26 cellular contexts compared by ENCODE assay signal in genomic region chr3:183914856-183915255, GRCh38. TPM values are rescaled to one million over a fixed set of nuclear protein-coding genes. Genes with fewer than 3 reads are reported as not detected.
A peak's percentile ranks its signal among the peaks of the same experiment; 100 is the strongest.
DNase-seq lines count a peak whose midpoint lies in the region; ATAC-seq, FAIRE-seq and TF ChIP-seq lines count a peak whose summit lies in the region.
"Had no signal": no experiment of that assay in that cellular context is flagged by ENCODE, and none has a peak within 500 bp of the region (broad histone marks: within the 10 kb centered on the region; RNA-seq: fewer than 3 reads in every experiment).

No MANE protein-coding gene starts in this region.

- no peak for FAIRE-seq in H1 (lab: Jason Lieb, UNC)
- FAIRE-seq: H54 had no signal

- H3K23me2 ChIP-seq in H1 (ENCODE audit: low read depth, low read length), result no peaks in the 10 kb centered on the region

- no peak overlapping the region for H3K9ac ChIP-seq in OCI-LY3 (ENCODE audit: low read length)
- H3K9ac ChIP-seq in H1 (replicated peaks in 1 of 4; ENCODE audit: extremely low read depth in 1 of 4, low read depth in 3 of 4, low read length in 3 of 4), result no peak overlapping the region

- H3K4me1 Mint-ChIP-seq in nephron progenitor cell, result peaks cover 2% of the 10 kb centered on the region
- no peaks in the 10 kb centered on the region for H3K4me1 Mint-ChIP-seq in activated CD4-positive, alpha-beta T cell treated with anti-CD3 and anti-CD28 coated beads, Interleukin-2, amount 10 ng/mL, durations not matched to agents 24 days and 14 days
- H3K4me1 Mint-ChIP-seq: B cell; CD14-positive monocyte; CD8-positive, alpha-beta memory T cell had no signal

- no peak overlapping the region for H3K4me3 Mint-ChIP-seq in nephron progenitor cell
- no peak overlapping the region for H3K4me3 Mint-ChIP-seq in activated CD4-positive, alpha-beta T cell treated with anti-CD3 and anti-CD28 coated beads, Interleukin-2, amount 10 ng/mL, durations not matched to agents 24 days and 14 days
- H3K4me3 Mint-ChIP-seq: B cell; CD14-positive monocyte; CD8-positive, alpha-beta memory T cell had no signal

- peaks cover 43% of the 10 kb centered on the region for H3K27me3 ChIP-seq in OCI-LY3 (ENCODE audit: low read depth, low read length)
- H3K27me3 ChIP-seq in H1 (replicated peaks in 1 of 4; ENCODE audit: control insufficient read depth in 3 of 4, extremely low read depth in 1 of 4, insufficient read depth in 3 of 4, low read length in 3 of 4), result no peaks in the 10 kb centered on the region
- no peaks in the 10 kb centered on the region for H3K27me3 ChIP-seq in left ventricle myocardium inferior (ENCODE audit: low read depth)
- no peaks in the 10 kb centered on the region for H3K27me3 ChIP-seq in vagina

- CTCF ChIA-PET in H1 (lab: Charles Lee; ENCODE audit: partially characterized antibody), result interaction anchor here (0.7 to 3.7 kb wide), 8 partner anchors 9 to 75 kb away, joined by 3 to 29 read pairs (median 4); no protein-coding TSS in a partner anchor

- H4K8ac ChIP-seq in H1 (ENCODE audit: extremely low read depth, insufficient read depth, low read length), result 0 out of 2 replicates have a peak overlapping the region, but pooled peaks have one; percentile 35

- H3K27ac Mint-ChIP-seq in nephron progenitor cell, result peak overlapping the region; percentile 71
- H3K27ac Mint-ChIP-seq in activated CD4-positive, alpha-beta T cell treated with anti-CD3 and anti-CD28 coated beads, Interleukin-2, amount 10 ng/mL, durations not matched to agents 24 days and 14 days, result no peak overlapping the region
- H3K27ac Mint-ChIP-seq: B cell, CD14-positive monocyte had no signal

- peaks cover 24% of the 10 kb centered on the region for H3K4me1 ChIP-seq in OCI-LY3 (ENCODE audit: low read length)
- peaks cover 0 to 7% (median 0%) of the 10 kb centered on the region in 4 experiments; a peak in 1 of 7 replicates for H3K4me1 ChIP-seq in H1 (replicated peaks in 1 of 4; ENCODE audit: control insufficient read depth in 3 of 4, insufficient read depth in 4 of 4, low read length in 3 of 4)
- H3K4me1 ChIP-seq in left ventricle myocardium inferior, result no peaks in the 10 kb centered on the region
- H3K4me1 ChIP-seq in vagina, result no peaks in the 10 kb centered on the region

- POLR2A ChIA-PET in H1 (lab: Charles Lee; ENCODE audit: partially characterized antibody), result interaction anchor here (0.8 to 1.4 kb wide), 2 partner anchors 13 to 104 kb away, joined by 3 to 5 read pairs; no protein-coding TSS in a partner anchor

- no peak for TF ChIP-seq CTCF in OCI-LY3 (IDR thresholded peaks at IDR 0.05; ENCODE audit: low read depth, low read length)
- TF ChIP-seq CTCF in H1 (IDR thresholded peaks at IDR 0.05; ENCODE audit: control extremely low read depth in 1 of 3, insufficient read depth in 1 of 3, low read depth in 1 of 3, low read length in 3 of 3), result no peak
- TF ChIP-seq CTCF in nephron progenitor cell (IDR thresholded peaks at IDR 0.05), result no peak
- TF ChIP-seq CTCF in left ventricle myocardium inferior (IDR thresholded peaks at IDR 0.05; ENCODE audit: borderline replicate concordance), result no peak
- TF ChIP-seq CTCF in vagina (IDR thresholded peaks at IDR 0.05), result no peak

- no peak for TF ChIP-seq EP300 in H1 (IDR thresholded peaks at IDR 0.05; ENCODE audit: borderline replicate concordance in 1 of 2, low read depth in 2 of 2, low read length in 2 of 2)

- no peak overlapping the region for H3K14ac ChIP-seq in H1 (ENCODE audit: insufficient read length)

- no peak overlapping the region for H2AK5ac ChIP-seq in H1 (ENCODE audit: low read depth, low read length)

- H3K9me3 ChIP-seq in OCI-LY3 (ENCODE audit: insufficient read depth, low read length) (no peaks in the 10 kb centered on the region), H1 (ENCODE audit: insufficient read depth in 2 of 2, low read depth in 1 of 2, low read length in 1 of 2) (no peaks in the 10 kb centered on the region), left ventricle myocardium inferior (replicated peaks) (no peaks in the 10 kb centered on the region), vagina (no peaks in the 10 kb centered on the region)

- DNase-seq in H1 (ENCODE audit: low read depth in 1 of 2, low spot score in 2 of 2), result no peak
- DNase-seq in nephron progenitor cell, result no peak
- no peak for DNase-seq in left ventricle myocardium inferior
- DNase-seq in vagina (ENCODE audit: extremely low spot score in 2 of 2), result no peak
- no peak for DNase-seq in left ventricle myocardium superior
- no peak for DNase-seq in activated CD4-positive, alpha-beta T cell treated with anti-CD3 and anti-CD28 coated beads, Interleukin-2, amount 10 ng/mL, durations not matched to agents 24 days and 14 days
- DNase-seq: CD8-positive, alpha-beta memory T cell; DMS 273 treated with DMSO at 0.1 percent for 48 hours; DMS79; EL; GDM1; KBM-7; MV-4-11; NCI-H1105 treated with DMSO at 0.1 percent for 48 hours; NCI-H146; NCI-H2029; NCI-H446; NCI-H524 treated with DMSO at 0.1 percent for 48 hours; NCI-H82; NK-92 treated with Interleukin-12 subunit alpha and Interleukin-12 subunit beta, amount 100 ng/mL, for 24 hours; SHP77 treated with DMSO at 0.1 percent for 48 hours had no signal

- H4K5ac ChIP-seq in H1 (ENCODE audit: insufficient read length, low read depth, low read length), result no peak overlapping the region

- no peak overlapping the region for H2BK12ac ChIP-seq in H1 (ENCODE audit: low read depth, low read length)

- H3K4me3 ChIP-seq in OCI-LY3 (ENCODE audit: low read length) (peak overlapping the region; percentile 10; the same call in 1 of the 2 replicates), H1 (ENCODE audit: extremely low read depth in 1 of 4, insufficient read depth in 2 of 4, low read depth in 3 of 4, low read length in 4 of 4) (no peak overlapping the region), left ventricle myocardium inferior (no peak overlapping the region), vagina (no peak overlapping the region)

- no peaks in the 10 kb centered on the region for H3K79me2 ChIP-seq in OCI-LY3 (ENCODE audit: low read length)
- H3K79me2 ChIP-seq in H1 (ENCODE audit: control insufficient read depth in 1 of 2, insufficient read depth in 2 of 2, low read length in 2 of 2), result no peaks in the 10 kb centered on the region

- no peak overlapping the region for H3K27ac ChIP-seq in OCI-LY3 (ENCODE audit: low read length)
- no peak overlapping the region for H3K27ac ChIP-seq in H1 (ENCODE audit: low read depth, low read length)
- H3K27ac ChIP-seq in left ventricle myocardium inferior (replicated peaks), result no peak overlapping the region
- no peak overlapping the region for H3K27ac ChIP-seq in vagina

- H3K23ac ChIP-seq in H1 (ENCODE audit: insufficient read length), result no peak overlapping the region

- no peak overlapping the region for H3K56ac ChIP-seq in H1 (replicated peaks; ENCODE audit: insufficient read length, low read depth, low read length)

- no peak for ATAC-seq in left ventricle myocardium superior
- ATAC-seq: Panc1 had no signal

- H3K36me3 ChIP-seq in OCI-LY3 (replicated peaks; ENCODE audit: low read depth, low read length), result no peaks in the 10 kb centered on the region
- H3K36me3 ChIP-seq in H1 (ENCODE audit: control insufficient read depth in 2 of 4, insufficient read depth in 4 of 4, low read length in 3 of 4), result peaks cover 0 to under 1% (median 0%) of the 10 kb centered on the region in 4 experiments; a peak in 1 of 8 replicates
- H3K36me3 ChIP-seq in left ventricle myocardium inferior, result peaks cover 6% of the 10 kb centered on the region
- no peaks in the 10 kb centered on the region for H3K36me3 ChIP-seq in vagina

- H3K4me2 ChIP-seq in OCI-LY3 (ENCODE audit: low read length) (peak overlapping the region; percentile 89), H1 (ENCODE audit: insufficient read depth in 1 of 2, low read depth in 2 of 2, low read length in 2 of 2) (no peak overlapping the region)

- H3K27me3 Mint-ChIP-seq in nephron progenitor cell (ENCODE audit: low read depth, poor library complexity), result peaks cover 7% of the 10 kb centered on the region
- H3K27me3 Mint-ChIP-seq in activated CD4-positive, alpha-beta T cell treated with anti-CD3 and anti-CD28 coated beads, Interleukin-2, amount 10 ng/mL, durations not matched to agents 24 days and 14 days, result peaks cover 2% of the 10 kb centered on the region
- H3K27me3 Mint-ChIP-seq: B cell had no signal

- no peak overlapping the region for H2BK5ac ChIP-seq in H1 (ENCODE audit: low read depth, low read length)

- H4K20me1 ChIP-seq in OCI-LY3 (ENCODE audit: insufficient read depth, low read length) (no peaks in the 10 kb centered on the region), H1 (replicated peaks in 1 of 2; ENCODE audit: control insufficient read depth in 1 of 2, insufficient read depth in 2 of 2, low read length in 2 of 2) (no peaks in the 10 kb centered on the region)

- no peak overlapping the region; the same call in 1 of the 2 replicates for H3K18ac ChIP-seq in H1 (ENCODE audit: extremely low read depth, low read length)

- no peak overlapping the region for H3K4ac ChIP-seq in H1 (replicated peaks; ENCODE audit: insufficient read length, low read depth, low read length)

- no peaks in the 10 kb centered on the region for H3K79me1 ChIP-seq in H1 (ENCODE audit: low read depth, low read length)

- intact Hi-C loops in left ventricle myocardium inferior (cut with micrococcal nuclease) (no loop called here), vagina (cut with DNase I) (no loop called here), left ventricle myocardium superior (cut with micrococcal nuclease) (no loop called here)
- intact Hi-C loops in activated CD4-positive, alpha-beta T cell treated with anti-CD3 and anti-CD28 coated beads, Interleukin-2, amount 10 ng/mL, durations not matched to agents 24 days and 14 days (cut with micrococcal nuclease), result no loop called here

- WGBS in H1 (ENCODE audit: extremely low coverage in 1 of 2, insufficient coverage in 1 of 2, insufficient read length in 1 of 2, insufficient replicate concordance in 2 of 2, low coverage in 1 of 2, low lambda C conversion rate in 2 of 2, missing lambda C conversion rate in 1 of 2), 2 experiments, result 83% methylated on average over 5 of the region's 5 CpGs; no CpG with 5 or more reads in 1 of the 2 experiments

- H3K36me3 Mint-ChIP-seq in nephron progenitor cell (ENCODE audit: low read depth), result peaks cover 4% of the 10 kb centered on the region
- H3K36me3 Mint-ChIP-seq in activated CD4-positive, alpha-beta T cell treated with anti-CD3 and anti-CD28 coated beads, Interleukin-2, amount 10 ng/mL, durations not matched to agents 24 days and 14 days (ENCODE audit: low read depth), result no peaks in the 10 kb centered on the region

- H2BK20ac ChIP-seq in H1 (ENCODE audit: low read length), result no peak overlapping the region

- no peaks in the 10 kb centered on the region for H3K9me3 Mint-ChIP-seq in nephron progenitor cell
- no peaks in the 10 kb centered on the region for H3K9me3 Mint-ChIP-seq in activated CD4-positive, alpha-beta T cell treated with anti-CD3 and anti-CD28 coated beads, Interleukin-2, amount 10 ng/mL, durations not matched to agents 24 days and 14 days
- H3K9me3 Mint-ChIP-seq: CD14-positive monocyte; CD8-positive, alpha-beta memory T cell had no signal

- H2AFZ ChIP-seq in OCI-LY3 (ENCODE audit: low read depth, low read length) (no peak overlapping the region), H1 (ENCODE audit: low read length) (peak overlapping the region; percentile 51; the same call in 1 of the 2 replicates)

- no peak for TF ChIP-seq POLR2A in H1 (IDR thresholded peaks at IDR 0.05; ENCODE audit: control extremely low read depth in 1 of 2, low read depth in 2 of 2, low read length in 2 of 2)
- no peak for TF ChIP-seq POLR2A in vagina (IDR thresholded peaks at IDR 0.05)

- no peak overlapping the region for H2BK15ac ChIP-seq in H1 (ENCODE audit: low read length)

- no peak for TF ChIP-seq RAD21 in H1 (IDR thresholded peaks at IDR 0.05 in 1 of 2, conservative IDR thresholded peaks at IDR 0.05 in 1 of 2; ENCODE audit: low read depth in 2 of 2, low read length in 2 of 2)

- H4K91ac ChIP-seq in H1 (replicated peaks; ENCODE audit: insufficient read length, low read length), result no peak overlapping the region

- H2BK120ac ChIP-seq in H1 (replicated peaks; ENCODE audit: low read depth, low read length), result no peak overlapping the region

RNA-seq across cellular contexts. Expression of gene PARL, which starts 30.2 kb away (rescaled TPM):
- 81.3 and 85.0 TPM in 2 replicates for total RNA-seq in H1 (2021; fragmentation: NEBNext Ultra II Directional; extraction: Animal tissue kit (Norgen Biotek cat#: 25700))
- polyA plus RNA-seq in H1 (2011; rRNA removed), result 37.5 and 62.7 TPM in 2 replicates
- polyA plus RNA-seq in H1 (2011; cell fraction: cytosol; rRNA removed), result 51.3 TPM
- polyA plus RNA-seq in H1 (2011; cell fraction: nucleus; rRNA removed), result 18.9 TPM
- polyA plus RNA-seq in H1 (2012, experiment 1 of 2), result 63.4 to 74.7 TPM (median 68.9 TPM) in 4 replicates
- 40.0 TPM for polyA plus RNA-seq in H1 (2012, experiment 2 of 2)
- 72.3 TPM for polyA plus RNA-seq in H1 (2013, experiment 1 of 2)
- polyA plus RNA-seq in H1 (2013, experiment 2 of 2), result 80.8 TPM
- 23.3 and 31.9 TPM in 2 replicates for polyA minus RNA-seq in H1 (2011; rRNA and poly(A)+ RNA removed)
- 15.3 TPM for polyA minus RNA-seq in H1 (2011; cell fraction: cytosol; rRNA and poly(A)+ RNA removed)
- polyA minus RNA-seq in H1 (2011; cell fraction: nucleus; rRNA and poly(A)+ RNA removed), result 13.8 TPM
- total RNA-seq in left ventricle myocardium inferior, result 52.8 TPM
- total RNA-seq in vagina, result 36.6 TPM
- total RNA-seq in left ventricle myocardium superior, result 58.0 TPM
- 89.5 and 91.4 TPM in 2 replicates for total RNA-seq in activated CD4-positive, alpha-beta T cell treated with anti-CD3 and anti-CD28 coated beads, Interleukin-2, amount 10 ng/mL, durations not matched to agents 24 days and 14 days
